ENCODE assay signal across 9 cellular contexts in the genomic region with DNA sequence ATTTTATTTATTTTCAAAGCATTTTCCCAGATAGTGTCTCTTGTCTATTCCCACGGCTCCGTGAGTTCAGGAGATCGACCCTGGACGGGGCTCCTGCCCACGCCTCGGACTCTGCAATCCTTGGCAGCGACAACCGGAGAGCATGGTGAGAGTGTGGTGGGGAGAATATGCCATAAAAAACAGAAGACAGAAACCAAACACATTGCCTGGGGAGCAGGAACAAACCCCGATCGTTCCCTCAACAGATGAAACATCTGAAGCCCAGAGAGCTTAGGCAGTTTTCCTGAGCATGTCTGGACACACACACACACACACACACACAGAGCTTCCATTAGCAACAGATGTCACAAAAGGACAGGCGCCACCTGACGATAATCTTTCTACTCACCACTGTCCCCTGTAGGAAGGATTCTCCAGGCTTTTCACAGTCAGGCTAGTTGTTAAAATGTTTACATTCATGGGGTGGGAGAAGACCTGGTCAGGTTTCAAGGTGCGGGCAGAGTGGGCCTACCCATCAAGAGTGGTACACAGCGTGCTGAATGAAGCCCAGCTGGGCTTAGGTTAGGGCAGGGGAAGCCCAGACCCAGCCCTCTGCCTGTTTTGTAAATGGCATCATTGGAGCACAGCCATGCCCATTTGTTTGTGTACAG.
DNase-seq lines count a peak whose midpoint lies in the region; ATAC-seq and TF ChIP-seq lines count a peak whose summit lies in the region.
"Had no signal": no experiment of that assay in that cellular context is flagged by ENCODE, and none has a peak within 500 bp of the region (broad histone marks: within the 10 kb centered on the region; RNA-seq: fewer than 3 reads in every experiment).

No MANE protein-coding gene starts in this region.

- H3K79me2 ChIP-seq in smooth muscle cell (ENCODE audit: low read depth): no peaks in the 10 kb centered on the region

- H4K20me1 ChIP-seq in smooth muscle cell (ENCODE audit: low read depth): no peaks in the 10 kb centered on the region

- H3K36me3 ChIP-seq in esophagus squamous epithelium (no peaks in the 10 kb centered on the region), smooth muscle cell (ENCODE audit: low read depth) (peaks cover 3% of the 10 kb centered on the region)

- H3K4me2 ChIP-seq in smooth muscle cell: no peak overlapping the region

- H3K9ac ChIP-seq in smooth muscle cell (ENCODE audit: low read depth): no peak overlapping the region

- intact Hi-C loops in esophagus squamous epithelium (cut with DNase I): no loop called here

- peaks cover 5 to 16% (median 5%) of the 10 kb centered on the region in 3 donors for H3K4me1 ChIP-seq in esophagus squamous epithelium
- no peaks in the 10 kb centered on the region for H3K4me1 ChIP-seq in smooth muscle cell (ENCODE audit: low read depth)

- peaks cover 27% of the 10 kb centered on the region for H3K27me3 Mint-ChIP-seq in HFFc6 (ENCODE audit: insufficient read depth)
- H3K27me3 Mint-ChIP-seq: activated naive CD8-positive, alpha-beta T cell had no signal

- peaks cover 0 to 48% (median 0%) of the 10 kb centered on the region in 4 donors for H3K27me3 ChIP-seq in esophagus squamous epithelium
- no peaks in the 10 kb centered on the region for H3K27me3 ChIP-seq in smooth muscle cell (ENCODE audit: low read depth)

- H3K36me3 Mint-ChIP-seq in HFFc6 (ENCODE audit: low read depth): no peaks in the 10 kb centered on the region

- peak overlapping the region; percentile 51 for H2AFZ ChIP-seq in smooth muscle cell (ENCODE audit: low read depth)

- peak; percentile 61 for DNase-seq in HFFc6
- DNase-seq in NCI-H524 (lab: John Stamatoyannopoulos, UW): peak; percentile 98 to 99
- DNase-seq in esophagus squamous epithelium (lab: John Stamatoyannopoulos, UW): no peak
- no peak for DNase-seq in smooth muscle cell (lab: John Stamatoyannopoulos, UW; ENCODE audit: unreplicated experiment)
- no peak for DNase-seq in Ammon's horn (ENCODE audit: low spot score)
- no peak for DNase-seq in anterior cingulate cortex (lab: John Stamatoyannopoulos, UW)

- H3K4me3 ChIP-seq in esophagus squamous epithelium (no peak overlapping the region), smooth muscle cell (no peak overlapping the region)

- H3K27ac ChIP-seq in esophagus squamous epithelium (peak overlapping the region; percentile 16 to 79 (median 40)), smooth muscle cell (ENCODE audit: low read depth) (no peak overlapping the region)

- WGBS in esophagus squamous epithelium, 2 donors: 56 to 59% methylated on average over 6 to 11 of the region's 14 CpGs
- 70% methylated on average over 14 of the region's 14 CpGs for WGBS in smooth muscle cell (ENCODE audit: low lambda C conversion rate)

- H3K9me3 Mint-ChIP-seq in HFFc6: peaks cover 8% of the 10 kb centered on the region; the same call in 1 of the 2 replicates

- no peaks in the 10 kb centered on the region for H3F3A ChIP-seq in smooth muscle cell (ENCODE audit: low read depth)

- H3K27ac Mint-ChIP-seq in HFFc6: no peak overlapping the region
- H3K27ac Mint-ChIP-seq: activated naive CD8-positive, alpha-beta T cell had no signal

- peaks cover 0 to 8% (median 7%) of the 10 kb centered on the region in 3 donors for H3K9me3 ChIP-seq in esophagus squamous epithelium
- peaks cover 3% of the 10 kb centered on the region for H3K9me3 ChIP-seq in smooth muscle cell (replicated peaks; ENCODE audit: low read depth)

- TF ChIP-seq CTCF in HFFc6 (IDR thresholded peaks at IDR 0.05): peak; percentile 57; the same call in 1 of the 2 replicates
- peak in 2 of 6 experiments; percentile 6 to 10 for TF ChIP-seq CTCF in esophagus squamous epithelium (IDR thresholded peaks at IDR 0.05)
- TF ChIP-seq CTCF in smooth muscle cell (IDR thresholded peaks at IDR 0.05; ENCODE audit: borderline replicate concordance, insufficient read depth, poor library complexity, severe bottlenecking): peak; percentile 6

- no peak for ATAC-seq in HG03378 (IDR thresholded peaks at IDR 0.05; ENCODE audit: unreplicated experiment)
- ATAC-seq in GM21737 (IDR thresholded peaks at IDR 0.05; ENCODE audit: unreplicated experiment): no peak

- peaks cover 10% of the 10 kb centered on the region for H3K4me1 Mint-ChIP-seq in HFFc6 (ENCODE audit: low read depth)

- TF ChIP-seq POLR2A in esophagus squamous epithelium (IDR thresholded peaks at IDR 0.05): no peak

- peak overlapping the region; percentile 10; the same call in 1 of the 2 replicates for H3K4me3 Mint-ChIP-seq in HFFc6
- H3K4me3 Mint-ChIP-seq: activated naive CD8-positive, alpha-beta T cell had no signal

Comparison
In these comparisons a context has a peak if more than half of its experiments do, and no peak if none do; other contexts are left out.
1. DNase-seq: peak in HFFc6 (single experiment) and NCI-H524 (2 of 2); none in esophagus squamous epithelium (single experiment), smooth muscle cell (single experiment), Ammon's horn (single experiment) and anterior cingulate cortex (0 of 58).